In the genomic region with DNA sequence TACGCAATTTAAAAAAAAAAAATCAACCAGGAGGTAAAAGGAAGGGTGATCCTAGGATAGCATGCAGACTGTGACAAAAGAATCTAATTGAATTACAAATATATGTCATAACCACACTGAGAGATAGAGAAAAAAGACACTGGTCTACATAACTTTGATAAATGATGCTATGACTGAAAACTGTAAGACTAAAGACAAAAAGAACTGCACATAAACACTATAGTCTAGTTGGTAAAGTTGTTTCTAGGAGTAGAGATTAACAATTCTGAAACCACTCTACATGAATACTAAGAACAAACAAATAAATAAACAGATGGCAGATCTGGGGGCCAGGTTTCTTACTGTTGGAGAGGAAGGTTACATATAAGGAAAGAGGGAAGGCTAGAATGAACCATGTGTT, we compare ENCODE assay signal across 18 cellular contexts. TPM values are rescaled to one million over a fixed set of nuclear protein-coding genes. Genes with fewer than 3 reads are reported as not detected.
DNase-seq lines count a peak whose midpoint lies in the region; ATAC-seq, FAIRE-seq and TF ChIP-seq lines count a peak whose summit lies in the region.
"Had no signal": no experiment of that assay in that cellular context is flagged by ENCODE, and none has a peak within 500 bp of the region (broad histone marks: within the 10 kb centered on the region; RNA-seq: fewer than 3 reads in every experiment).

No MANE protein-coding gene starts in this region.

- no peak overlapping the region for H2AFZ ChIP-seq in keratinocyte (ENCODE audit: control insufficient read depth, low read length)

- H4K20me1 ChIP-seq in keratinocyte (ENCODE audit: control insufficient read depth, extremely low read depth, insufficient read depth, low read length): no peaks in the 10 kb centered on the region

- H3K4me3 Mint-ChIP-seq in activated CD8-positive, alpha-beta T cell treated with anti-CD3 and anti-CD28 coated beads for 36 hours: no peak overlapping the region
- no peak overlapping the region for H3K4me3 Mint-ChIP-seq in activated CD8-positive, alpha-beta T cell treated with anti-CD3 and anti-CD28 coated beads, Interleukin-2, amount 10 ng/mL, durations not matched to agents 7 days and 5 days
- H3K4me3 Mint-ChIP-seq in T-helper 2 cell treated with Interferon-gamma antibody and Interleukin-4, amounts not matched to agents 5 μg/mL and 100 μg/mL, for 36 hours: no peak overlapping the region

- no peaks in the 10 kb centered on the region for H3K27me3 Mint-ChIP-seq in activated CD8-positive, alpha-beta T cell treated with anti-CD3 and anti-CD28 coated beads for 36 hours
- H3K27me3 Mint-ChIP-seq in activated CD8-positive, alpha-beta T cell treated with anti-CD3 and anti-CD28 coated beads, Interleukin-2, amount 10 ng/mL, durations not matched to agents 7 days and 5 days (ENCODE audit: low read depth): no peaks in the 10 kb centered on the region
- H3K27me3 Mint-ChIP-seq in T-helper 2 cell treated with Interferon-gamma antibody and Interleukin-4, amounts not matched to agents 5 μg/mL and 100 μg/mL, for 36 hours (ENCODE audit: low read depth): no peaks in the 10 kb centered on the region

- TF ChIP-seq CTCF in activated CD8-positive, alpha-beta T cell treated with anti-CD3 and anti-CD28 coated beads for 36 hours (IDR thresholded peaks at IDR 0.05): no peak
- no peak for TF ChIP-seq CTCF in keratinocyte (optimal IDR thresholded peaks at IDR 0.05 in 1 of 3, IDR thresholded peaks at IDR 0.05 in 1 of 3, conservative IDR thresholded peaks at IDR 0.05 in 1 of 3; ENCODE audit: extremely low read depth in 1 of 3, insufficient read depth in 2 of 3, low read length in 3 of 3)
- no peak for TF ChIP-seq CTCF in D721Med (IDR thresholded peaks at IDR 0.05; ENCODE audit: insufficient read depth, missing control alignments)

- CTCF ChIA-PET in activated CD8-positive, alpha-beta T cell treated with anti-CD3 and anti-CD28 coated beads for 36 hours (lab: Charles Lee): no interaction called here
- CTCF ChIA-PET in activated CD8-positive, alpha-beta T cell treated with anti-CD3 and anti-CD28 coated beads, Interleukin-2, amount 10 ng/mL, durations not matched to agents 7 days and 5 days (lab: Charles Lee): no interaction called here

- no peaks in the 10 kb centered on the region for H3K9me3 ChIP-seq in keratinocyte (ENCODE audit: control insufficient read depth, low read depth, low read length)
- H3K9me3 ChIP-seq: A549, HAP-1 had no signal

- no peaks in the 10 kb centered on the region for H3K27me3 ChIP-seq in keratinocyte (ENCODE audit: control insufficient read depth, extremely low read depth, insufficient read depth, low read length)

- H3K4me3 ChIP-seq in keratinocyte (ENCODE audit: control insufficient read depth in 2 of 3, extremely low read depth in 1 of 3, insufficient read depth in 2 of 3, low read depth in 1 of 3, low read length in 3 of 3): no peak overlapping the region
- H3K4me3 ChIP-seq: A549, HAP-1 had no signal

- ATAC-seq in activated CD8-positive, alpha-beta T cell treated with anti-CD3 and anti-CD28 coated beads for 36 hours: no peak
- no peak for ATAC-seq in activated CD8-positive, alpha-beta T cell treated with anti-CD3 and anti-CD28 coated beads, Interleukin-2, amount 10 ng/mL, durations not matched to agents 7 days and 5 days
- ATAC-seq in GM18870 (IDR thresholded peaks at IDR 0.05; ENCODE audit: unreplicated experiment): peak; percentile 28
- ATAC-seq in GM19463 (IDR thresholded peaks at IDR 0.05; ENCODE audit: unreplicated experiment): no peak
- ATAC-seq: A549 had no signal

- no peaks in the 10 kb centered on the region for H3K9me3 Mint-ChIP-seq in activated CD8-positive, alpha-beta T cell treated with anti-CD3 and anti-CD28 coated beads for 36 hours
- H3K9me3 Mint-ChIP-seq in activated CD8-positive, alpha-beta T cell treated with anti-CD3 and anti-CD28 coated beads, Interleukin-2, amount 10 ng/mL, durations not matched to agents 7 days and 5 days (ENCODE audit: insufficient read depth): no peaks in the 10 kb centered on the region
- no peaks in the 10 kb centered on the region for H3K9me3 Mint-ChIP-seq in T-helper 2 cell treated with Interferon-gamma antibody and Interleukin-4, amounts not matched to agents 5 μg/mL and 100 μg/mL, for 36 hours

- no peak for DNase-seq in activated CD8-positive, alpha-beta T cell treated with anti-CD3 and anti-CD28 coated beads for 36 hours
- DNase-seq in activated CD8-positive, alpha-beta T cell treated with anti-CD3 and anti-CD28 coated beads, Interleukin-2, amount 10 ng/mL, durations not matched to agents 7 days and 5 days: no peak
- DNase-seq in T-helper 2 cell treated with Interferon-gamma antibody and Interleukin-4, amounts not matched to agents 5 μg/mL and 100 μg/mL, for 36 hours (ENCODE audit: low spot score): no peak
- DNase-seq in keratinocyte (ENCODE audit: low read depth, low spot score) (no peak), 8988T (no peak), D721Med (ENCODE audit: insufficient read length, low spot score) (no peak)
- DNase-seq: C1 segment of cervical spinal cord, DMS 273 treated with DMSO at 0.1 percent for 48 hours, GF-D8, NCI-H187, NCI-H446 treated with DMSO at 0.1 percent for 48 hours, RPMI8226, SIG-M5 had no signal

- no peak overlapping the region for H3K4me2 ChIP-seq in keratinocyte (ENCODE audit: control insufficient read depth, extremely low read depth, insufficient read depth, low read depth, low read length)
- H3K4me2 ChIP-seq: A549 had no signal

- dilution Hi-C loops in keratinocyte (cut with MboI; ENCODE audit: extremely low pct_ligation_motif_present, low sequenced_read_pairs): no loop called here

- peaks cover 26% of the 10 kb centered on the region for H3K4me1 ChIP-seq in keratinocyte (ENCODE audit: control insufficient read depth, extremely low read depth, insufficient read depth, low read length)
- H3K4me1 ChIP-seq: HAP-1 had no signal

- peak overlapping the region; percentile 39 for H3K27ac Mint-ChIP-seq in activated CD8-positive, alpha-beta T cell treated with anti-CD3 and anti-CD28 coated beads for 36 hours
- H3K27ac Mint-ChIP-seq in activated CD8-positive, alpha-beta T cell treated with anti-CD3 and anti-CD28 coated beads, Interleukin-2, amount 10 ng/mL, durations not matched to agents 7 days and 5 days: no peak overlapping the region
- H3K27ac Mint-ChIP-seq in T-helper 2 cell treated with Interferon-gamma antibody and Interleukin-4, amounts not matched to agents 5 μg/mL and 100 μg/mL, for 36 hours: peak overlapping the region; percentile 24

- FAIRE-seq in keratinocyte (lab: Jason Lieb, UNC) (no peak), D721Med (lab: Jason Lieb, UNC) (no peak)
- FAIRE-seq: A549, GM12892 had no signal

- H3K4me1 Mint-ChIP-seq in activated CD8-positive, alpha-beta T cell treated with anti-CD3 and anti-CD28 coated beads for 36 hours (ENCODE audit: low read depth): peaks cover 25% of the 10 kb centered on the region
- H3K4me1 Mint-ChIP-seq in activated CD8-positive, alpha-beta T cell treated with anti-CD3 and anti-CD28 coated beads, Interleukin-2, amount 10 ng/mL, durations not matched to agents 7 days and 5 days (ENCODE audit: low read depth): peaks cover 6% of the 10 kb centered on the region
- peaks cover 20% of the 10 kb centered on the region for H3K4me1 Mint-ChIP-seq in T-helper 2 cell treated with Interferon-gamma antibody and Interleukin-4, amounts not matched to agents 5 μg/mL and 100 μg/mL, for 36 hours (ENCODE audit: low read depth)

- H3K9ac ChIP-seq in keratinocyte (ENCODE audit: control insufficient read depth, extremely low read depth, insufficient read depth, low read length): no peak overlapping the region

- no peaks in the 10 kb centered on the region for H3K36me3 ChIP-seq in keratinocyte (ENCODE audit: control insufficient read depth in 2 of 2, extremely low read depth in 1 of 2, insufficient read depth in 2 of 2, low read length in 2 of 2)

- intact Hi-C loops in activated CD8-positive, alpha-beta T cell treated with anti-CD3 and anti-CD28 coated beads for 36 hours (cut with micrococcal nuclease): no loop called here

- no peaks in the 10 kb centered on the region for H3K79me2 ChIP-seq in keratinocyte (ENCODE audit: control insufficient read depth, insufficient read depth, low read length)

- H3K27ac ChIP-seq in keratinocyte (ENCODE audit: control insufficient read depth, insufficient read depth, low read length): peak overlapping the region; percentile 63

- POLR2A ChIA-PET in activated CD8-positive, alpha-beta T cell treated with anti-CD3 and anti-CD28 coated beads for 36 hours (lab: Charles Lee): no interaction called here
- POLR2A ChIA-PET in activated CD8-positive, alpha-beta T cell treated with anti-CD3 and anti-CD28 coated beads, Interleukin-2, amount 10 ng/mL, durations not matched to agents 7 days and 5 days (lab: Charles Lee): no interaction called here

- H3K36me3 Mint-ChIP-seq in activated CD8-positive, alpha-beta T cell treated with anti-CD3 and anti-CD28 coated beads for 36 hours (ENCODE audit: low read depth): peaks cover 23% of the 10 kb centered on the region
- peaks cover 24% of the 10 kb centered on the region for H3K36me3 Mint-ChIP-seq in activated CD8-positive, alpha-beta T cell treated with anti-CD3 and anti-CD28 coated beads, Interleukin-2, amount 10 ng/mL, durations not matched to agents 7 days and 5 days (ENCODE audit: low read depth)
- H3K36me3 Mint-ChIP-seq in T-helper 2 cell treated with Interferon-gamma antibody and Interleukin-4, amounts not matched to agents 5 μg/mL and 100 μg/mL, for 36 hours (ENCODE audit: low read depth): peaks cover 26% of the 10 kb centered on the region

- no peaks in the 10 kb centered on the region for H3K9me1 ChIP-seq in keratinocyte (ENCODE audit: control insufficient read depth, extremely low read depth, insufficient read depth, low read length)

RNA-seq across cellular contexts. Expression of a gene that starts 14.6 kb away (rescaled TPM):
- total RNA-seq in activated CD8-positive, alpha-beta T cell treated with anti-CD3 and anti-CD28 coated beads for 36 hours: 10 to 100 TPM; 19.8 to 20.4 TPM
- 10 to 100 TPM; 17.1 to 18.1 TPM for total RNA-seq in activated CD8-positive, alpha-beta T cell treated with anti-CD3 and anti-CD28 coated beads, Interleukin-2, amount 10 ng/mL, durations not matched to agents 7 days and 5 days
- 5.4 to 10.9 TPM (median 6.9 TPM) in 3 replicates for polyA plus RNA-seq in keratinocyte
- 1.6 TPM for polyA plus RNA-seq in keratinocyte (2011; ENCODE audit: low read depth)
- polyA plus RNA-seq in keratinocyte (2011; cell fraction: cytosol; rRNA removed): 4.7 and 7.8 TPM in 2 replicates
- polyA plus RNA-seq in keratinocyte (2011; cell fraction: nucleus; rRNA removed): 2.2 and 3.9 TPM in 2 replicates
- 2.1 and 7.3 TPM in 2 replicates for polyA plus RNA-seq in keratinocyte (2012; ENCODE audit: low replicate concordance)
- 0.76 to 2.0 TPM (median 1.4 TPM) in 3 replicates for polyA minus RNA-seq in keratinocyte
- 4.0 TPM for polyA minus RNA-seq in keratinocyte (2011; cell fraction: cytosol; rRNA and poly(A)+ RNA removed)
- 1.2 and 2.2 TPM in 2 replicates for polyA minus RNA-seq in keratinocyte (2011; cell fraction: nucleus; rRNA and poly(A)+ RNA removed)

RNA-seq across cellular contexts. Expression of a gene that starts 33.7 kb away (rescaled TPM):
- 10 to 100 TPM; 22.9 to 25.3 TPM for total RNA-seq in activated CD8-positive, alpha-beta T cell treated with anti-CD3 and anti-CD28 coated beads for 36 hours
- 10 to 100 TPM; 25.3 to 25.8 TPM for total RNA-seq in activated CD8-positive, alpha-beta T cell treated with anti-CD3 and anti-CD28 coated beads, Interleukin-2, amount 10 ng/mL, durations not matched to agents 7 days and 5 days
- polyA plus RNA-seq in keratinocyte: 11.4 to 16.6 TPM (median 13.2 TPM) in 3 replicates
- 4.9 TPM for polyA plus RNA-seq in keratinocyte (2011; ENCODE audit: low read depth)
- 7.1 and 17.1 TPM in 2 replicates for polyA plus RNA-seq in keratinocyte (2011; cell fraction: cytosol; rRNA removed)
- 15.1 and 18.7 TPM in 2 replicates for polyA plus RNA-seq in keratinocyte (2011; cell fraction: nucleus; rRNA removed)
- polyA plus RNA-seq in keratinocyte (2012; ENCODE audit: low replicate concordance): 7.5 and 7.7 TPM in 2 replicates
- polyA minus RNA-seq in keratinocyte: 5.1 to 19.9 TPM (median 14.1 TPM) in 3 replicates
- polyA minus RNA-seq in keratinocyte (2011; cell fraction: cytosol; rRNA and poly(A)+ RNA removed): 6.7 TPM
- 9.9 and 15.6 TPM in 2 replicates for polyA minus RNA-seq in keratinocyte (2011; cell fraction: nucleus; rRNA and poly(A)+ RNA removed)

RNA-seq across cellular contexts. Expression of a gene that starts 33.8 kb away (rescaled TPM):
- 10 to 100 TPM; 15.6 to 19.2 TPM for total RNA-seq in activated CD8-positive, alpha-beta T cell treated with anti-CD3 and anti-CD28 coated beads for 36 hours
- total RNA-seq in activated CD8-positive, alpha-beta T cell treated with anti-CD3 and anti-CD28 coated beads, Interleukin-2, amount 10 ng/mL, durations not matched to agents 7 days and 5 days: 10 to 100 TPM; 19.5 to 20.9 TPM
- 22.2 to 35.6 TPM (median 26.6 TPM) in 3 replicates for polyA plus RNA-seq in keratinocyte
- polyA plus RNA-seq in keratinocyte (2011; ENCODE audit: low read depth): 44.4 TPM
- 20.0 and 39.0 TPM in 2 replicates for polyA plus RNA-seq in keratinocyte (2011; cell fraction: cytosol; rRNA removed)
- 22.2 and 27.9 TPM in 2 replicates for polyA plus RNA-seq in keratinocyte (2011; cell fraction: nucleus; rRNA removed)
- 24.8 and 27.1 TPM in 2 replicates for polyA plus RNA-seq in keratinocyte (2012; ENCODE audit: low replicate concordance)
- 3.9 to 11.5 TPM (median 5.7 TPM) in 3 replicates for polyA minus RNA-seq in keratinocyte
- 31.1 TPM for polyA minus RNA-seq in keratinocyte (2011; cell fraction: cytosol; rRNA and poly(A)+ RNA removed)
- polyA minus RNA-seq in keratinocyte (2011; cell fraction: nucleus; rRNA and poly(A)+ RNA removed): 11.9 and 14.0 TPM in 2 replicates
